23 cellular contexts compared by ENCODE assay signal in the genomic region with DNA sequence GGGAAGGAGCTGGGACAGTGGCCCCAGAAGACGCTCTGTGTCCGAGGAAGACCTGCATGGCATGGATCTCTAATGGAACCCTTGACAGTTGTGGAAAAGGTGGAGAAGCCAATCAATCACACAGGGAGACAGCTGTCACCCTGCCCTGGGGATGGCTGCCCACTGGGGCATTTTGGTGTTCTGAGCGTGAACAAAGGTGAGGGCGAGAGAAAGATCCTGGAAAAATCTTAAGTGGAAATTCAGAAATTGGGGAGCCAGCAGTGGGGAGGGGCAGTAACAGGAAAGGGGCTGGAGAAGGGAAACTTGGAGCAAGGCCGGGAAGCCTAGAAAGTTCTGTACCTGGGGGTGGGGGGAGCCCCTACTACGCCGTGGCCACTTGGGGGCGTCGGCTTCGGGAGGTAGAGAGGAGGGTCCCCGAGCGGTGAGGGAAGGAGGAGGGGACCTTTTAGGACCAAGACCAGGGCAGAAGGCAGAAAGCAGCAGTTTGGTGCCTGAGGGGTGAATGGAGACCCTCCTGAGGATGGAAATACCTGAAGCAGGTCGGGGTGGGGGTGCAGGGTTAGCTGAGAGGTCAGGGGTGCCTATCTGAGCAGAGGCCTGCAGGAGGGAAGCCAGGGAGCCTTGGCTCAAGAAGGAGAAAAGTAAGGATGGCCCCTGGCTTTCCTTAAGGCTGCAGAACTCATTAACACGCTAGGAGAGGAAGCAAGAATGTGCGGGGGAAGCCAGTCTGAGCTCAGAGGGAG.
DNase-seq lines count a peak whose midpoint lies in the region; ATAC-seq and TF ChIP-seq lines count a peak whose summit lies in the region.
"Had no signal": no experiment of that assay in that cellular context is flagged by ENCODE, and none has a peak within 500 bp of the region (broad histone marks: within the 10 kb centered on the region; RNA-seq: fewer than 3 reads in every experiment).

No MANE protein-coding gene starts in this region.

- peaks cover 25% of the 10 kb centered on the region for H3K27me3 Mint-ChIP-seq in dendritic cell treated with granulocyte-macrophage colony-stimulating factor and Interleukin-4, amounts not matched to agents 40 ng/mL and 50 ng/mL, for 4 days
- peaks cover 20% of the 10 kb centered on the region for H3K27me3 Mint-ChIP-seq in nephron (ENCODE audit: low read depth)

- no peaks in the 10 kb centered on the region for H3K9me3 ChIP-seq in DOHH2 (ENCODE audit: control insufficient read depth, insufficient read depth, low read length)
- H3K9me3 ChIP-seq: esophagus muscularis mucosa had no signal

- no peak overlapping the region for H3K27ac ChIP-seq in DOHH2 (ENCODE audit: low read depth, low read length)
- H3K27ac ChIP-seq: esophagus muscularis mucosa, gastroesophageal sphincter had no signal

- ATAC-seq in HG02884 (IDR thresholded peaks at IDR 0.05; ENCODE audit: unreplicated experiment) (no peak), GM19351 (IDR thresholded peaks at IDR 0.05; ENCODE audit: unreplicated experiment) (no peak), HG03432 (IDR thresholded peaks at IDR 0.05; ENCODE audit: unreplicated experiment) (no peak)
- ATAC-seq: gastroesophageal sphincter, T-cell had no signal

- peak overlapping the region; percentile 33 for H3K4me3 Mint-ChIP-seq in dendritic cell treated with granulocyte-macrophage colony-stimulating factor and Interleukin-4, amounts not matched to agents 40 ng/mL and 50 ng/mL, for 4 days
- no peak overlapping the region for H3K4me3 Mint-ChIP-seq in nephron
- H3K4me3 Mint-ChIP-seq: CD8-positive, alpha-beta memory T cell; T-cell had no signal

- no peak for DNase-seq in NB4 (ENCODE audit: low read depth)
- DNase-seq in SHP77 (lab: John Stamatoyannopoulos, UW) = no peak
- DNase-seq: activated CD4-positive, alpha-beta T cell treated with anti-CD3 and anti-CD28 coated beads, Interleukin-2, amount 50 U/mL, for 4 hours; activated gamma-delta T cell treated with Interleukin-2 at 50 U/mL for 16 hours; amniotic stem cell; CD8-positive, alpha-beta memory T cell; DMS79 treated with DMSO at 0.1 percent for 48 hours; effector CD4-positive, alpha-beta T cell; GOT3; KBM-7; NCI-H1092; NK-92 treated with Interleukin-12 subunit alpha and Interleukin-12 subunit beta, amount 100 ng/mL, for 24 hours; retina; SHP77 treated with DMSO at 0.1 percent for 48 hours; T-cell had no signal

- peaks cover 42% of the 10 kb centered on the region for H3K4me1 Mint-ChIP-seq in dendritic cell treated with granulocyte-macrophage colony-stimulating factor and Interleukin-4, amounts not matched to agents 40 ng/mL and 50 ng/mL, for 4 days (ENCODE audit: low read depth)
- H3K4me1 Mint-ChIP-seq in nephron = peaks cover 23% of the 10 kb centered on the region
- H3K4me1 Mint-ChIP-seq: CD8-positive, alpha-beta memory T cell; T-cell had no signal

- H3K9me3 Mint-ChIP-seq in dendritic cell treated with granulocyte-macrophage colony-stimulating factor and Interleukin-4, amounts not matched to agents 40 ng/mL and 50 ng/mL, for 4 days = peaks cover 9% of the 10 kb centered on the region
- peaks cover 9% of the 10 kb centered on the region for H3K9me3 Mint-ChIP-seq in nephron

- H3K4me1 ChIP-seq in DOHH2 (ENCODE audit: control insufficient read depth, low read length) = no peaks in the 10 kb centered on the region

- peak overlapping the region; percentile 51 for H3K27ac Mint-ChIP-seq in dendritic cell treated with granulocyte-macrophage colony-stimulating factor and Interleukin-4, amounts not matched to agents 40 ng/mL and 50 ng/mL, for 4 days
- H3K27ac Mint-ChIP-seq in nephron = peak overlapping the region in 2 of 3 experiments; percentile 61 to 72
- H3K27ac Mint-ChIP-seq: T-cell had no signal

- peak; percentile 47 for TF ChIP-seq CTCF in DOHH2 (IDR thresholded peaks at IDR 0.05; ENCODE audit: low read depth, low read length, poor library complexity, severe bottlenecking)
- TF ChIP-seq CTCF in NB4 (IDR thresholded peaks at IDR 0.05; ENCODE audit: low read depth, low read length) = peak; percentile 8
- TF ChIP-seq CTCF in nephron (IDR thresholded peaks at IDR 0.05; ENCODE audit: unreplicated experiment in 3 of 3) = no peak

- H3K36me3 ChIP-seq in DOHH2 (ENCODE audit: control insufficient read depth, low read length) = no peaks in the 10 kb centered on the region
- H3K36me3 ChIP-seq: esophagus muscularis mucosa, gastroesophageal sphincter had no signal

- no peak for TF ChIP-seq POLR2A in NB4 (IDR thresholded peaks at IDR 0.05; ENCODE audit: extremely low read depth, insufficient read length)

- H3K36me3 Mint-ChIP-seq in dendritic cell treated with granulocyte-macrophage colony-stimulating factor and Interleukin-4, amounts not matched to agents 40 ng/mL and 50 ng/mL, for 4 days (ENCODE audit: low read depth) = no peaks in the 10 kb centered on the region
- no peaks in the 10 kb centered on the region for H3K36me3 Mint-ChIP-seq in nephron (ENCODE audit: low read depth)
- H3K36me3 Mint-ChIP-seq: T-cell had no signal

- H3K27me3 ChIP-seq in DOHH2 (ENCODE audit: control insufficient read depth, low read length) = peaks cover 3% of the 10 kb centered on the region; the same call in 1 of the 2 replicates

- no peaks in the 10 kb centered on the region for H4K20me1 ChIP-seq in DOHH2 (ENCODE audit: control insufficient read depth, insufficient read depth, low read depth, low read length)

- no peaks in the 10 kb centered on the region for H3F3A ChIP-seq in DOHH2 (ENCODE audit: control insufficient read depth, insufficient read depth)

- intact Hi-C loops in dendritic cell treated with granulocyte-macrophage colony-stimulating factor and Interleukin-4, amounts not matched to agents 40 ng/mL and 50 ng/mL, for 4 days (cut with micrococcal nuclease) = no loop called here

- no peaks in the 10 kb centered on the region for H3K9me2 ChIP-seq in DOHH2 (replicated peaks; ENCODE audit: control insufficient read depth, low read length)

- H3K4me2 ChIP-seq in DOHH2 (ENCODE audit: low read length) = no peak overlapping the region

- H3K79me2 ChIP-seq in DOHH2 (ENCODE audit: control insufficient read depth, low read length) = no peaks in the 10 kb centered on the region

- no peak overlapping the region for H3K4me3 ChIP-seq in DOHH2 (ENCODE audit: low read length)
- no peak overlapping the region for H3K4me3 ChIP-seq in NB4 (ENCODE audit: low read depth, low read length)
- H3K4me3 ChIP-seq: esophagus muscularis mucosa, gastroesophageal sphincter had no signal

Comparison
In these comparisons a context has a peak if more than half of its experiments do, and no peak if none do; other contexts are left out.
1. CTCF ChIP-seq: peak in DOHH2 (single experiment) and NB4 (single experiment); none in nephron (0 of 3).